In genomic region chr11:130124096-130124495, GRCh38 we compare ENCODE assay signal across 8 cellular contexts. TPM values are rescaled to one million over a fixed set of nuclear protein-coding genes. Genes with fewer than 3 reads are reported as not detected.
DNase-seq lines count a peak whose midpoint lies in the region; ATAC-seq and TF ChIP-seq lines count a peak whose summit lies in the region.

No MANE protein-coding gene starts in this region.

- H3K9me3 Mint-ChIP-seq in natural killer cell treated with Interleukin-12 subunit alpha and Interleukin-12 subunit beta and Interleukin-15 and Interleukin-18, amount 100 ng/mL, for 72 hours = no peaks in the 10 kb centered on the region

- H3K36me3 ChIP-seq in BLaER1 treated with 17β-estradiol and CSF1 and Interleukin-3, amounts not matched to agents 10 nM and 100 nM = peaks cover 65 to 96% (median 83%) of the 10 kb centered on the region in 11 experiments
- H3K36me3 ChIP-seq in PC-3 (ENCODE audit: low read depth, low read length) = peaks cover 69% of the 10 kb centered on the region

- no peaks in the 10 kb centered on the region for H3F3A ChIP-seq in PC-3 (ENCODE audit: low read length, unreplicated experiment)

- no peak overlapping the region for H2AFZ ChIP-seq in PC-3 (ENCODE audit: low read length)

- H3K27me3 ChIP-seq in BLaER1 treated with 17β-estradiol and CSF1 and Interleukin-3, amounts not matched to agents 10 nM and 100 nM = no peaks in the 10 kb centered on the region
- no peaks in the 10 kb centered on the region for H3K27me3 ChIP-seq in PC-3 (ENCODE audit: low read length)

- peaks cover 0 to 85% (median 9%) of the 10 kb centered on the region in 11 experiments; a peak in 8 of 22 replicates for H4K20me1 ChIP-seq in BLaER1 treated with 17β-estradiol and CSF1 and Interleukin-3, amounts not matched to agents 10 nM and 100 nM
- no peaks in the 10 kb centered on the region for H4K20me1 ChIP-seq in PC-3 (ENCODE audit: low read length)

- H3K36me3 Mint-ChIP-seq in natural killer cell treated with Interleukin-12 subunit alpha and Interleukin-12 subunit beta and Interleukin-15 and Interleukin-18, amount 100 ng/mL, for 72 hours = peaks cover 21% of the 10 kb centered on the region

- peak overlapping the region in 9 of 11 experiments; percentile 28 to 93 (median 85); a peak in 17 of 22 replicates for H3K4me2 ChIP-seq in BLaER1 treated with 17β-estradiol and CSF1 and Interleukin-3, amounts not matched to agents 10 nM and 100 nM
- H3K4me2 ChIP-seq in PC-3 (ENCODE audit: low read length) = peak overlapping the region; percentile 41

- H3K4me1 Mint-ChIP-seq in natural killer cell treated with Interleukin-12 subunit alpha and Interleukin-12 subunit beta and Interleukin-15 and Interleukin-18, amount 100 ng/mL, for 72 hours (ENCODE audit: low read depth in 2 of 2) = peaks cover 32 to 38% of the 10 kb centered on the region in 2 donors

- H3K4me3 Mint-ChIP-seq in natural killer cell treated with Interleukin-12 subunit alpha and Interleukin-12 subunit beta and Interleukin-15 and Interleukin-18, amount 100 ng/mL, for 72 hours = no peak overlapping the region

- peak; percentile 96 for DNase-seq in PC-3
- DNase-seq in epithelial cell of proximal tubule (ENCODE audit: low read depth) = peak; percentile 79
- DNase-seq in natural killer cell treated with Interleukin-12 subunit alpha and Interleukin-12 subunit beta and Interleukin-15 and Interleukin-18, amount 100 ng/mL, for 72 hours (ENCODE audit: low spot score) = peak; percentile 78
- DNase-seq in activated CD8-positive, alpha-beta memory T cell treated with anti-CD3 and anti-CD28 coated beads, Interleukin-2, amount 50 U/mL, for 48 hours = no peak
- DNase-seq in activated naive CD4-positive, alpha-beta T cell (lab: John Stamatoyannopoulos, UW) = no peak

- H3K9me2 ChIP-seq in PC-3 (replicated peaks; ENCODE audit: low read length) = no peaks in the 10 kb centered on the region

- H3K27ac Mint-ChIP-seq in natural killer cell treated with Interleukin-12 subunit alpha and Interleukin-12 subunit beta and Interleukin-15 and Interleukin-18, amount 100 ng/mL, for 72 hours = peak overlapping the region in 1 of 2 donors; percentile 79

- H3K4me3 ChIP-seq in BLaER1 treated with 17β-estradiol and CSF1 and Interleukin-3, amounts not matched to agents 10 nM and 100 nM = peak overlapping the region in 2 of 10 experiments; percentile 20; a peak in 4 of 20 replicates
- H3K4me3 ChIP-seq in PC-3 (ENCODE audit: low read length) (peak overlapping the region; percentile 11; the same call in 1 of the 2 replicates), epithelial cell of proximal tubule (ENCODE audit: low read depth, low read length) (no peak overlapping the region)

- POLR2A ChIA-PET in PC-3 (lab: Charles Lee; ENCODE audit: unreplicated experiment) = interaction anchor here (0.6 to 1.2 kb wide), 3 partner anchors 54 to 122 kb away, joined by 3 to 5 read pairs (median 5); partner anchors contain the start of genes APLP2 and PRDM10

- peak overlapping the region in 7 of 11 experiments; percentile 6 to 69 (median 59); a peak in 13 of 22 replicates for H3K9ac ChIP-seq in BLaER1 treated with 17β-estradiol and CSF1 and Interleukin-3, amounts not matched to agents 10 nM and 100 nM
- H3K9ac ChIP-seq in PC-3 (ENCODE audit: low read length) = 0 out of 2 replicates have a peak overlapping the region, but pooled peaks have one; percentile 2

- CTCF ChIA-PET in PC-3 (lab: Charles Lee) = interaction anchor here (1.0 to 1.3 kb wide), 2 partner anchors 8 to 22 kb away, joined by 3 to 11 read pairs; no protein-coding TSS in a partner anchor

- BruUV-seq in PC-3 (replicated peaks; lab: Mats Ljungman, UMichigan) = no TSS peak

- TF ChIP-seq POLR2A in GM18505 (IDR thresholded peaks at IDR 0.05; ENCODE audit: borderline replicate concordance, extremely low read depth, insufficient read depth, insufficient read length) = no peak

- peaks cover 38% of the 10 kb centered on the region for H3K79me2 ChIP-seq in PC-3 (ENCODE audit: low read length)

- ATAC-seq in PC-3 (peak; percentile 94), HG02840 (IDR thresholded peaks at IDR 0.05; ENCODE audit: low FRiP score, unreplicated experiment) (no peak), GM18505 (IDR thresholded peaks at IDR 0.05; ENCODE audit: unreplicated experiment) (no peak)
- peak; percentile 87 to 95 for ATAC-seq in natural killer cell treated with Interleukin-12 subunit alpha and Interleukin-12 subunit beta and Interleukin-15 and Interleukin-18, amount 100 ng/mL, for 72 hours

- no peaks in the 10 kb centered on the region for H3K27me3 Mint-ChIP-seq in natural killer cell treated with Interleukin-12 subunit alpha and Interleukin-12 subunit beta and Interleukin-15 and Interleukin-18, amount 100 ng/mL, for 72 hours

- H3K27ac ChIP-seq in BLaER1 treated with 17β-estradiol and CSF1 and Interleukin-3, amounts not matched to agents 10 nM and 100 nM = peak overlapping the region in 10 of 11 experiments; percentile 41 to 86 (median 68); a peak in 17 of 22 replicates
- H3K27ac ChIP-seq in PC-3 (ENCODE audit: low read length) = peak overlapping the region; percentile 62

- TF ChIP-seq CTCF in PC-3 (conservative IDR thresholded peaks at IDR 0.05; ENCODE audit: low read depth, low read length) = peak; percentile 38
- TF ChIP-seq CTCF in epithelial cell of proximal tubule (conservative IDR thresholded peaks at IDR 0.05; ENCODE audit: low read depth, low read length) = no peak

- H3K4me1 ChIP-seq in BLaER1 treated with 17β-estradiol and CSF1 and Interleukin-3, amounts not matched to agents 10 nM and 100 nM = peaks cover 37 to 91% (median 73%) of the 10 kb centered on the region in 10 experiments
- peaks cover 16% of the 10 kb centered on the region for H3K4me1 ChIP-seq in PC-3 (ENCODE audit: insufficient read depth, low read length)

- H3K9me3 ChIP-seq in BLaER1 treated with 17β-estradiol and CSF1 and Interleukin-3, amounts not matched to agents 10 nM and 100 nM (replicated peaks in 1 of 11) = peaks cover 0 to 18% (median 0%) of the 10 kb centered on the region in 11 experiments; a peak in 6 of 22 replicates
- no peaks in the 10 kb centered on the region for H3K9me3 ChIP-seq in PC-3 (ENCODE audit: low read length)

- intact Hi-C loops in PC-3 (cut with micrococcal nuclease) = loop anchor here (1.0 to 2.0 kb wide), 2 partner anchors 55 to 121 kb away; partner anchors contain the start of genes APLP2 and PRDM10

RNA-seq across cellular contexts. Expression of gene ST14, which starts 35.5 kb away (rescaled TPM):
- total RNA-seq in PC-3 (2014; rRNA removed) (231 and 289 TPM in 2 replicates), epithelial cell of proximal tubule (43.9 and 75.5 TPM in 2 replicates)
- under 1 TPM in 1 of 2 donors, not detected in 1; 0.17 TPM for total RNA-seq in natural killer cell treated with Interleukin-12 subunit alpha and Interleukin-12 subunit beta and Interleukin-15 and Interleukin-18, amount 100 ng/mL, for 72 hours

RNA-seq across cellular contexts. Expression of gene APLP2, which starts 54.4 kb away (rescaled TPM):
- total RNA-seq in PC-3 (2014; rRNA removed) = 345 and 371 TPM in 2 replicates
- total RNA-seq in epithelial cell of proximal tubule = 323 and 548 TPM in 2 replicates
- 10 to 100 TPM; 37.9 to 56.2 TPM for total RNA-seq in natural killer cell treated with Interleukin-12 subunit alpha and Interleukin-12 subunit beta and Interleukin-15 and Interleukin-18, amount 100 ng/mL, for 72 hours

Comparison
In these comparisons a context has a peak if more than half of its experiments do, and no peak if none do; other contexts are left out.
1. ATAC-seq: peak in PC-3 (single experiment) and natural killer cell treated with Interleukin-12 subunit alpha and Interleukin-12 subunit beta and Interleukin-15 and Interleukin-18, amount 100 ng/mL, for 72 hours (2 of 2); none in HG02840 (single experiment) and GM18505 (single experiment).
2. DNase-seq: peak in PC-3 (single experiment), epithelial cell of proximal tubule (single experiment) and natural killer cell treated with Interleukin-12 subunit alpha and Interleukin-12 subunit beta and Interleukin-15 and Interleukin-18, amount 100 ng/mL, for 72 hours (single experiment); none in activated CD8-positive, alpha-beta memory T cell treated with anti-CD3 and anti-CD28 coated beads, Interleukin-2, amount 50 U/mL, for 48 hours (single experiment) and activated naive CD4-positive, alpha-beta T cell (0 of 4).
3. RNA of gene ST14, which starts 35.5 kb away (total RNA-seq): 231 to 289 TPM in PC-3 and 43.9 to 75.5 TPM in epithelial cell of proximal tubule; 0.17 TPM in natural killer cell treated with Interleukin-12 subunit alpha and Interleukin-12 subunit beta and Interleukin-15 and Interleukin-18, amount 100 ng/mL, for 72 hours; every median in the first group is over 10 times any median in the second.